In the genomic region with DNA sequence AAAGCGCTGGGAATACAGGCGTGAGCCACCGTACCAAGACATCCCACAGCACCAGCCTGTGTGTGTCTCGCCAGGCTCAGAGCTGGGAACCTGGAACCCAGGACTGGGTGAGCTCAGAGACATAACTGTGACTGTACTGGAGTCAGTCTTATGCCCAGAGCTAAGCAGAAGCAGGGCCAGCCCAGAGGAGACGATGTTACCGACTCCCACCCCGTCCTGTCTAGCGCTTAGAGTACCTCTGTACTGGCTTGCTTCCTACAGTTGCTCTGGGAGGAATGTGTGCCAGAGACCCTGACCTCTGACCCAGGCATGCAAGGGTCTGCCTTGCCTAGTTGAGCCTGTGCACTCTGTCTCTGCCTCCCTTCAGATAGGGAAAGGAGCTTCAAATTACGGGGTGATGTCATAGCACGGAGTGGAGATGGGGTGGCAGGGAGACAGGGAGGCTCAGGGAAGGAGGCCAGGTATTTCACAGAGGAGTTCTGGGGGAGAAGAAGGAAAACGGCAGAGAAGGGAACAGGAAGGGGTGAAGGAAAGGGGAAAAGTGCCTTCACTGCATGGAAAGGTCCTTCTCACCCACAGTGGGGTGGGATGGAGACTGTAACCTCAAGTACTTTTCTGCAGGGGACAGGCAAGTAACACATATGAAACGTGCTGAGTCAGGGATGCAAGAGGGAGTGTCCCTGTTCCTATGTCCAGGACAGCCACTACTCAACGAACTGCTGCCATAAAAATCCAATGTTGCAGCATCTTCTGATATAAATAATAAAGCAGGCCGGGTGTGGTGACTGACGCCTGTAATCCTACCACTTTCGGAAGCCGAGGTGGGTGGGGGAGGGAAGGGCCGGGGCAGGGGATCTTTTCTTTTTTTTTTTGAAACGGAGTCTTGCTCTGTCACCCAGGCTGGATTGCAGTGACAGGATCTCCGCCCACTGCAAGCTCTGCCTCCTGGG, we compare ENCODE assay signal across 1 cellular context.
TF ChIP-seq lines count a peak whose summit lies in the region.

No MANE protein-coding gene starts in this region.

TF ChIP-seq in HepG2, 621 proteins besides CTCF, POLR2A, EP300 and RAD21 (continued from another document and continues in another):
- TF ChIP-seq, protein P1, sequence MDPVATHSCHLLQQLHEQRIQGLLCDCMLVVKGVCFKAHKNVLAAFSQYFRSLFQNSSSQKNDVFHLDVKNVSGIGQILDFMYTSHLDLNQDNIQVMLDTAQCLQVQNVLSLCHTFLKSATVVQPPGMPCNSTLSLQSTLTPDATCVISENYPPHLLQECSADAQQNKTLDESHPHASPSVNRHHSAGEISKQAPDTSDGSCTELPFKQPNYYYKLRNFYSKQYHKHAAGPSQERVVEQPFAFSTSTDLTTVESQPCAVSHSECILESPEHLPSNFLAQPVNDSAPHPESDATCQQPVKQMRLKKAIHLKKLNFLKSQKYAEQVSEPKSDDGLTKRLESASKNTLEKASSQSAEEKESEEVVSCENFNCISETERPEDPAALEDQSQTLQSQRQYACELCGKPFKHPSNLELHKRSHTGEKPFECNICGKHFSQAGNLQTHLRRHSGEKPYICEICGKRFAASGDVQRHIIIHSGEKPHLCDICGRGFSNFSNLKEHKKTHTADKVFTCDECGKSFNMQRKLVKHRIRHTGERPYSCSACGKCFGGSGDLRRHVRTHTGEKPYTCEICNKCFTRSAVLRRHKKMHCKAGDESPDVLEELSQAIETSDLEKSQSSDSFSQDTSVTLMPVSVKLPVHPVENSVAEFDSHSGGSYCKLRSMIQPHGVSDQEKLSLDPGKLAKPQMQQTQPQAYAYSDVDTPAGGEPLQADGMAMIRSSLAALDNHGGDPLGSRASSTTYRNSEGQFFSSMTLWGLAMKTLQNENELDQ (CRISPR knock-in tag; IDR thresholded peaks at IDR 0.05; ENCODE audit: borderline replicate concordance) = 0 out of 2 replicates have a peak, but pooled peaks have one; percentile 19
- TF ChIP-seq HDAC1 (CRISPR knock-in tag; IDR thresholded peaks at IDR 0.05) (peak; percentile 27; the same call in 1 of the 2 replicates), ZNF614 (CRISPR knock-in tag; IDR thresholded peaks at IDR 0.05; ENCODE audit: borderline replicate concordance) (no peak), ZSCAN21 (CRISPR knock-in tag; IDR thresholded peaks at IDR 0.05; ENCODE audit: borderline replicate concordance) (no peak; the same call in 1 of the 2 replicates), SMAD3 (CRISPR knock-in tag; IDR thresholded peaks at IDR 0.05) (no peak), ZNF629 (CRISPR knock-in tag; conservative IDR thresholded peaks at IDR 0.05) (no peak), DDIT3 (CRISPR knock-in tag; IDR thresholded peaks at IDR 0.05) (no peak), BCL6 (CRISPR knock-in tag; IDR thresholded peaks at IDR 0.05) (peak; percentile 67), TEAD2 (CRISPR knock-in tag; IDR thresholded peaks at IDR 0.05) (no peak), TBX2 (CRISPR knock-in tag; IDR thresholded peaks at IDR 0.05; ENCODE audit: borderline replicate concordance) (no peak), ZNF597 (CRISPR knock-in tag; IDR thresholded peaks at IDR 0.05) (no peak), REL (CRISPR knock-in tag; conservative IDR thresholded peaks at IDR 0.05) (no peak), SMAD9 (CRISPR knock-in tag; IDR thresholded peaks at IDR 0.05) (no peak), ZKSCAN8 (CRISPR knock-in tag; IDR thresholded peaks at IDR 0.05; ENCODE audit: borderline replicate concordance) (no peak), POLR2AphosphoS5 (IDR thresholded peaks at IDR 0.05; ENCODE audit: low read depth, low read length) (no peak), TCF12 (IDR thresholded peaks at IDR 0.05) (no peak), TCF12 (CRISPR knock-in tag; IDR thresholded peaks at IDR 0.05) (no peak), ZBTB7A (CRISPR knock-in tag; IDR thresholded peaks at IDR 0.05) (peak; percentile 96), ZC3H13 (CRISPR knock-in tag; IDR thresholded peaks at IDR 0.05) (peak; percentile 96), KMT2A (CRISPR knock-in tag; IDR thresholded peaks at IDR 0.05) (peak; percentile 62; the same call in 1 of the 2 replicates), ZFYVE20 (CRISPR knock-in tag; IDR thresholded peaks at IDR 0.05; ENCODE audit: borderline replicate concordance, low read depth) (no peak), NFYB (CRISPR knock-in tag; IDR thresholded peaks at IDR 0.05) (no peak), KDM2A (CRISPR knock-in tag; IDR thresholded peaks at IDR 0.05; ENCODE audit: borderline replicate concordance, low read depth) (peak; percentile 49; the same call in 1 of the 2 replicates), ZFP82 (CRISPR knock-in tag; IDR thresholded peaks at IDR 0.05; ENCODE audit: borderline replicate concordance) (no peak), ISX (CRISPR knock-in tag; conservative IDR thresholded peaks at IDR 0.05) (no peak), ATRX (CRISPR knock-in tag; IDR thresholded peaks at IDR 0.05; ENCODE audit: borderline replicate concordance) (no peak), KLF12 (CRISPR knock-in tag; IDR thresholded peaks at IDR 0.05; ENCODE audit: borderline replicate concordance) (no peak), MTERF4 (CRISPR knock-in tag; IDR thresholded peaks at IDR 0.05) (no peak), SALL1 (CRISPR knock-in tag; IDR thresholded peaks at IDR 0.05) (peak; percentile 77), TRAFD1 (CRISPR knock-in tag; IDR thresholded peaks at IDR 0.05; ENCODE audit: borderline replicate concordance) (peak; percentile 54; the same call in 1 of the 2 replicates), ZNF180 (CRISPR knock-in tag; IDR thresholded peaks at IDR 0.05; ENCODE audit: borderline replicate concordance, low read depth) (no peak), DZIP1 (CRISPR knock-in tag; IDR thresholded peaks at IDR 0.05) (peak; percentile 67; the same call in 1 of the 2 replicates), TAF1 (CRISPR knock-in tag; IDR thresholded peaks at IDR 0.05) (no peak; the same call in 1 of the 2 replicates), NR1H2 (CRISPR knock-in tag; IDR thresholded peaks at IDR 0.05; ENCODE audit: borderline replicate concordance, low read depth) (no peak), CEBPG (CRISPR knock-in tag; IDR thresholded peaks at IDR 0.05) (peak; percentile 58), KLF11 (CRISPR knock-in tag; IDR thresholded peaks at IDR 0.05) (no peak), TAF15 (IDR thresholded peaks at IDR 0.05; ENCODE audit: low read depth, low read length, poor library complexity, severe bottlenecking) (no peak), NFE2L2 (IDR thresholded peaks at IDR 0.05; ENCODE audit: low read length) (peak; percentile 51; the same call in 1 of the 2 replicates)
- TF ChIP-seq, protein P2, sequence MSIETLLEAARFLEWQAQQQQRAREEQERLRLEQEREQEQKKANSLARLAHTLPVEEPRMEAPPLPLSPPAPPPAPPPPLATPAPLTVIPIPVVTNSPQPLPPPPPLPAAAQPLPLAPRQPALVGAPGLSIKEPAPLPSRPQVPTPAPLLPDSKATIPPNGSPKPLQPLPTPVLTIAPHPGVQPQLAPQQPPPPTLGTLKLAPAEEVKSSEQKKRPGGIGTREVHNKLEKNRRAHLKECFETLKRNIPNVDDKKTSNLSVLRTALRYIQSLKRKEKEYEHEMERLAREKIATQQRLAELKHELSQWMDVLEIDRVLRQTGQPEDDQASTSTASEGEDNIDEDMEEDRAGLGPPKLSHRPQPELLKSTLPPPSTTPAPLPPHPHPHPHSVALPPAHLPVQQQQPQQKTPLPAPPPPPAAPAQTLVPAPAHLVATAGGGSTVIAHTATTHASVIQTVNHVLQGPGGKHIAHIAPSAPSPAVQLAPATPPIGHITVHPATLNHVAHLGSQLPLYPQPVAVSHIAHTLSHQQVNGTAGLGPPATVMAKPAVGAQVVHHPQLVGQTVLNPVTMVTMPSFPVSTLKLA (IDR thresholded peaks at IDR 0.05) = no peak
- TF ChIP-seq, protein P3, sequence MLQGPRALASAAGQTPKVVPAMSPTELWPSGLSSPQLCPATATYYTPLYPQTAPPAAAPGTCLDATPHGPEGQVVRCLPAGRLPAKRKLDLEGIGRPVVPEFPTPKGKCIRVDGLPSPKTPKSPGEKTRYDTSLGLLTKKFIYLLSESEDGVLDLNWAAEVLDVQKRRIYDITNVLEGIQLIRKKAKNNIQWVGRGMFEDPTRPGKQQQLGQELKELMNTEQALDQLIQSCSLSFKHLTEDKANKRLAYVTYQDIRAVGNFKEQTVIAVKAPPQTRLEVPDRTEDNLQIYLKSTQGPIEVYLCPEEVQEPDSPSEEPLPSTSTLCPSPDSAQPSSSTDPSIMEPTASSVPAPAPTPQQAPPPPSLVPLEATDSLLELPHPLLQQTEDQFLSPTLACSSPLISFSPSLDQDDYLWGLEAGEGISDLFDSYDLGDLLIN (CRISPR knock-in tag; IDR thresholded peaks at IDR 0.05; ENCODE audit: borderline replicate concordance) = no peak
- TF ChIP-seq, protein P4, sequence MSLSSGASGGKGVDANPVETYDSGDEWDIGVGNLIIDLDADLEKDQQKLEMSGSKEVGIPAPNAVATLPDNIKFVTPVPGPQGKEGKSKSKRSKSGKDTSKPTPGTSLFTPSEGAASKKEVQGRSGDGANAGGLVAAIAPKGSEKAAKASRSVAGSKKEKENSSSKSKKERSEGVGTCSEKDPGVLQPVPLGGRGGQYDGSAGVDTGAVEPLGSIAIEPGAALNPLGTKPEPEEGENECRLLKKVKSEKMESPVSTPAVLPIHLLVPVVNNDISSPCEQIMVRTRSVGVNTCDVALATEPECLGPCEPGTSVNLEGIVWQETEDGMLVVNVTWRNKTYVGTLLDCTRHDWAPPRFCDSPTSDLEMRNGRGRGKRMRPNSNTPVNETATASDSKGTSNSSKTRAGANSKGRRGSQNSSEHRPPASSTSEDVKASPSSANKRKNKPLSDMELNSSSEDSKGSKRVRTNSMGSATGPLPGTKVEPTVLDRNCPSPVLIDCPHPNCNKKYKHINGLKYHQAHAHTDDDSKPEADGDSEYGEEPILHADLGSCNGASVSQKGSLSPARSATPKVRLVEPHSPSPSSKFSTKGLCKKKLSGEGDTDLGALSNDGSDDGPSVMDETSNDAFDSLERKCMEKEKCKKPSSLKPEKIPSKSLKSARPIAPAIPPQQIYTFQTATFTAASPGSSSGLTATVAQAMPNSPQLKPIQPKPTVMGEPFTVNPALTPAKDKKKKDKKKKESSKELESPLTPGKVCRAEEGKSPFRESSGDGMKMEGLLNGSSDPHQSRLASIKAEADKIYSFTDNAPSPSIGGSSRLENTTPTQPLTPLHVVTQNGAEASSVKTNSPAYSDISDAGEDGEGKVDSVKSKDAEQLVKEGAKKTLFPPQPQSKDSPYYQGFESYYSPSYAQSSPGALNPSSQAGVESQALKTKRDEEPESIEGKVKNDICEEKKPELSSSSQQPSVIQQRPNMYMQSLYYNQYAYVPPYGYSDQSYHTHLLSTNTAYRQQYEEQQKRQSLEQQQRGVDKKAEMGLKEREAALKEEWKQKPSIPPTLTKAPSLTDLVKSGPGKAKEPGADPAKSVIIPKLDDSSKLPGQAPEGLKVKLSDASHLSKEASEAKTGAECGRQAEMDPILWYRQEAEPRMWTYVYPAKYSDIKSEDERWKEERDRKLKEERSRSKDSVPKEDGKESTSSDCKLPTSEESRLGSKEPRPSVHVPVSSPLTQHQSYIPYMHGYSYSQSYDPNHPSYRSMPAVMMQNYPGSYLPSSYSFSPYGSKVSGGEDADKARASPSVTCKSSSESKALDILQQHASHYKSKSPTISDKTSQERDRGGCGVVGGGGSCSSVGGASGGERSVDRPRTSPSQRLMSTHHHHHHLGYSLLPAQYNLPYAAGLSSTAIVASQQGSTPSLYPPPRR (CRISPR knock-in tag; IDR thresholded peaks at IDR 0.05; ENCODE audit: borderline replicate concordance) = peak; percentile 14; the same call in 1 of the 2 replicates
